34 cellular contexts compared by ENCODE assay signal in the genomic region with DNA sequence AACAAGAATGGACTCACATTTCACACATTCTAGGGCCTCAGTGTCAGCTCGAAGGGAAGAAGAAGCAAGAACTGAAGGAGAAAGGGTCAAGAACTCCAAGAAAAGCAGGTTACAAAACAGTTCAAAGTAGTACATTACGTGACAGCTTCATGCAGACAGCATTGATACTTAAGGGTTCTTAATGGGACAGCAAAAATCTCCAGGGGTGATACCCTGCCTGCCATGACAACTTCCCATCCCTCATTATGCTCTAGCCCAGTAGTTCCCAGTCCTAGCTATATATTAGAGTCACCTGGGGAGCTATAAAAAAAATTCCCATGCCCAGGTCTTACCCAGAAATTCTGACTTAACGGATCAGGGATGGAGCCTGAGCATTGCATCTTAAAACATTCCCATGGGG.
"Had no signal": no experiment of that assay in that cellular context is flagged by ENCODE, and none has a peak within 500 bp of the region (broad histone marks: within the 10 kb centered on the region; RNA-seq: fewer than 3 reads in every experiment).

No MANE protein-coding gene starts in this region.

- H3K9me3 ChIP-seq: MG63 had no signal

- H3K36me3 ChIP-seq: MG63 had no signal

- H3K4me3 ChIP-seq: MG63 had no signal

- DNase-seq: Karpas-422, Kasumi-1, MG63, MM.1S, MV-4-11, NCI-H1048, NCI-H1092, NCI-H1092 treated with DMSO at 0.1 percent for 48 hours, NCI-H1105, NCI-H1105 treated with DMSO at 0.1 percent for 48 hours, NCI-H1417, NCI-H1417 treated with DMSO at 0.1 percent for 48 hours, NCI-H1436, NCI-H1436 treated with DMSO at 0.1 percent for 48 hours, NCI-H146, NCI-H1694, NCI-H1694 treated with DMSO at 0.1 percent for 48 hours, NCI-H187, NCI-H187 treated with DMSO at 0.1 percent for 48 hours, NCI-H1930, NCI-H2029, NCI-H2029 treated with DMSO at 0.1 percent for 48 hours, NCI-H2081, NCI-H2081 treated with DMSO at 0.1 percent for 48 hours, NCI-H2107, NCI-H2171, NCI-H2171 treated with DMSO at 0.1 percent for 48 hours, NCI-H2227 treated with DMSO at 0.1 percent for 48 hours, NCI-H226, NCI-H345, NCI-H446, NCI-H446 treated with DMSO at 0.1 percent for 48 hours, NCI-H510A, NCI-H510A treated with DMSO at 0.1 percent for 48 hours had no signal
